ENCODE assay signal across 8 cellular contexts in the genomic region with DNA sequence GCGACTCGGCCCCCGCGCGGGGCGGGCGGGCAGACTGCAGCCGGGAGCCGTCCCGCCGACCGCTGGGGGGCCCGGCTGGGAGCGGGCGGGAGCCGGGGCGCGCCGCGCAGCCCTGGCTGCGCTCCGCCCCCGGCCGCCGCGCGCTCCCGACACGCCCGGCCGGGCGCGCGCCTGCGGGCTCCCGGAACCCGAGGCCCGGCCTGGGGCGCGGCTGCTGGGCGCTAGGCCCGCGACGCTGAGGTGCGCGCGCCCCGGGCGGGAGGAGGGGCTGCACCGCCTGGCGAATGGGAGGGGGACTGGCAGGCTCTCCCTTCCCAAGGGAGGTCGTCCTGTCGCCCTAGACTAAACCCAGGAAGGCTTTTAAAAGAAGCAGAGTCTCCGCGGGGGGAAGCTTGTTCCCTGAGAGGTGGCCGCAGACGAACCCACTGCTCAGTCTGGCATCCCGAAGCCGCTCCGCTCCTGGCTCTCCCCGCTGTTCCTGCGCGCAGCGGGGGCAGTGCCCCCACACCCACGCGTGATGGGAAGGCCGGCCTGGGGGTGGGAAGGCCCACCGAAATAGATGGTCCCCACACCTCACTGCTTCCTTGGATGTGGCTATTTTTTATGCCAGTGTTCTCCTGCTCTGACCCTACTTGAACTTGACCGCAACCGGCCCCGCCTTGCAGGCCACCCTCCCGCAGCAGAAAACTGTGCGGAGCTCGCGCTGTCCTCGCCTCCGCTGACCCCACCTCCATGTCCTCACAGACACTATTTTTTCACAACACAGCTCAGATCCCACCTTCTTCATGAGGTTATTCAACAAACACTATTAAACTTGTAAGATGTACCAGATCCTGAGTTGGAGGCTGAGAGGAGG. TPM values are rescaled to one million over a fixed set of nuclear protein-coding genes. Genes with fewer than 3 reads are reported as not detected.
DNase-seq lines count a peak whose midpoint lies in the region; ATAC-seq and TF ChIP-seq lines count a peak whose summit lies in the region.

A gene with protein sequence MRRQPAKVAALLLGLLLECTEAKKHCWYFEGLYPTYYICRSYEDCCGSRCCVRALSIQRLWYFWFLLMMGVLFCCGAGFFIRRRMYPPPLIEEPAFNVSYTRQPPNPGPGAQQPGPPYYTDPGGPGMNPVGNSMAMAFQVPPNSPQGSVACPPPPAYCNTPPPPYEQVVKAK (minus strand): TSS at position 125 of the 856 bp plus-strand sequence. CDS start 178 bp downstream, outside the sequence.

- dilution Hi-C loops in mammary epithelial cell (cut with HindIII; ENCODE audit: low sequenced_read_pairs): no loop called here

- no peaks in the 10 kb centered on the region for H3K36me3 ChIP-seq in mammary epithelial cell (ENCODE audit: insufficient read depth, low read length)
- no peaks in the 10 kb centered on the region for H3K36me3 ChIP-seq in gastrocnemius medialis

- TF ChIP-seq POLR2A in gastrocnemius medialis (IDR thresholded peaks at IDR 0.05): peak in 1 of 2 donors; percentile 25

- H2AFZ ChIP-seq in mammary epithelial cell (ENCODE audit: low read depth, low read length): peak within 1 kb of the TSS; percentile 95

- no TSS peak for BruUV-seq in mammary epithelial cell (replicated peaks; lab: Mats Ljungman, UMichigan)

- in situ Hi-C loops in mammary epithelial cell (cut with MboI; ENCODE audit: low sequenced_read_pairs in 2 of 2) (no loop called here), gastrocnemius medialis (cut with MboI; ENCODE audit: low sequenced_read_pairs in 4 of 4) (no loop called here)

- ATAC-seq in HG02798 (IDR thresholded peaks at IDR 0.05; ENCODE audit: poor library complexity, unreplicated experiment) (peak; percentile 57), gastrocnemius medialis (peak; percentile 69 to 75)

- H3K9ac ChIP-seq in mammary epithelial cell (ENCODE audit: insufficient read depth, low read length): peak within 1 kb of the TSS; percentile 78

- no peaks in the 10 kb centered on the region for H3K9me3 ChIP-seq in mammary epithelial cell (replicated peaks; ENCODE audit: insufficient read depth, low read length)
- H3K9me3 ChIP-seq in iPS-18c (ENCODE audit: control insufficient read depth, insufficient read depth, low read length): no peaks in the 10 kb centered on the region
- no peaks in the 10 kb centered on the region for H3K9me3 ChIP-seq in gastrocnemius medialis

- peak; percentile 81 to 90 (median 87) for DNase-seq in NCI-H1417 (lab: John Stamatoyannopoulos, UW)
- DNase-seq in NCI-H1417 treated with DMSO at 0.1 percent for 48 hours (lab: John Stamatoyannopoulos, UW): no peak
- DNase-seq in NCI-H1694 (lab: John Stamatoyannopoulos, UW): peak; percentile 51
- peak; percentile 55 for DNase-seq in UCSD-AML1 (lab: John Stamatoyannopoulos, UW; ENCODE audit: unreplicated experiment)
- peak; percentile 54 for DNase-seq in mammary epithelial cell
- peak in 1 of 2 donors; percentile 58 for DNase-seq in gastrocnemius medialis

- peaks cover 42% of the 10 kb centered on the region for H3K79me2 ChIP-seq in mammary epithelial cell (ENCODE audit: insufficient read depth, low read length)

- H3K27me3 ChIP-seq in mammary epithelial cell (ENCODE audit: insufficient read depth, low read length) (no peaks in the 10 kb centered on the region), gastrocnemius medialis (no peaks in the 10 kb centered on the region)

- peak within 1 kb of the TSS; percentile 87 for H3K4me2 ChIP-seq in mammary epithelial cell (ENCODE audit: insufficient read depth, low read depth, low read length)

- peaks cover 43% of the 10 kb centered on the region for H3K4me1 ChIP-seq in mammary epithelial cell (ENCODE audit: insufficient read depth, low read length)
- H3K4me1 ChIP-seq in gastrocnemius medialis: peaks cover 38 to 56% of the 10 kb centered on the region in 2 donors

- intact Hi-C loops in mammary epithelial cell (cut with micrococcal nuclease): loop anchor here (5.0 kb wide), 1 partner anchor 40 kb away; no protein-coding TSS in a partner anchor
- intact Hi-C loops in gastrocnemius medialis (cut with DNase I; ENCODE audit: low total_unique reads): loop anchor here (10.0 kb wide), 4 partner anchors 208 to 532 kb away; partner anchors contain the start of genes CHCHD2, LANCL2, NIPSNAP2 and ZNF713

- H3K27ac ChIP-seq in mammary epithelial cell (ENCODE audit: insufficient read depth, low read depth, low read length) (peak within 1 kb of the TSS; percentile 87), gastrocnemius medialis (peak within 1 kb of the TSS; percentile 91 to 96 (median 94))

- H3K4me3 ChIP-seq in mammary epithelial cell (replicated peaks in 1 of 3; ENCODE audit: insufficient read depth in 1 of 3, low read depth in 2 of 3, low read length in 3 of 3) (peak within 1 kb of the TSS; percentile 63 to 87 (median 64)), iPS-18c (ENCODE audit: insufficient read depth, low read depth, low read length) (peak within 1 kb of the TSS; percentile 81), gastrocnemius medialis (peak within 1 kb of the TSS; percentile 83 to 97 (median 91))

- no peak for TF ChIP-seq CTCF in mammary epithelial cell (conservative IDR thresholded peaks at IDR 0.05 in 1 of 2, IDR thresholded peaks at IDR 0.05 in 1 of 2; ENCODE audit: extremely low read depth in 1 of 2, insufficient read depth in 1 of 2, low read depth in 1 of 2, low read length in 2 of 2)
- TF ChIP-seq CTCF in gastrocnemius medialis (IDR thresholded peaks at IDR 0.05 in 4 of 5, conservative IDR thresholded peaks at IDR 0.05 in 1 of 5): no peak

- 30% methylated on average over 19 of the region's 77 CpGs for WGBS in mammary epithelial cell (ENCODE audit: low coverage, missing lambda C conversion rate)

- CTCF ChIA-PET in mammary epithelial cell (lab: Charles Lee; ENCODE audit: low non-redundant PET): no interaction called here

- H4K20me1 ChIP-seq in mammary epithelial cell (ENCODE audit: insufficient read depth, low read length): no peaks in the 10 kb centered on the region

RNA-seq across cellular contexts. Expression of the gene that starts here (rescaled TPM):
- 10 to 100 TPM; 43.2 to 65.3 TPM for total RNA-seq in mammary epithelial cell
- polyA plus RNA-seq in mammary epithelial cell: 52.1 TPM
- 79.0 TPM for polyA minus RNA-seq in mammary epithelial cell
- 10 to 100 TPM; 17.3 to 27.9 (median 26.5) TPM for total RNA-seq in gastrocnemius medialis
